14 cellular contexts compared by ENCODE assay signal in the genomic region with DNA sequence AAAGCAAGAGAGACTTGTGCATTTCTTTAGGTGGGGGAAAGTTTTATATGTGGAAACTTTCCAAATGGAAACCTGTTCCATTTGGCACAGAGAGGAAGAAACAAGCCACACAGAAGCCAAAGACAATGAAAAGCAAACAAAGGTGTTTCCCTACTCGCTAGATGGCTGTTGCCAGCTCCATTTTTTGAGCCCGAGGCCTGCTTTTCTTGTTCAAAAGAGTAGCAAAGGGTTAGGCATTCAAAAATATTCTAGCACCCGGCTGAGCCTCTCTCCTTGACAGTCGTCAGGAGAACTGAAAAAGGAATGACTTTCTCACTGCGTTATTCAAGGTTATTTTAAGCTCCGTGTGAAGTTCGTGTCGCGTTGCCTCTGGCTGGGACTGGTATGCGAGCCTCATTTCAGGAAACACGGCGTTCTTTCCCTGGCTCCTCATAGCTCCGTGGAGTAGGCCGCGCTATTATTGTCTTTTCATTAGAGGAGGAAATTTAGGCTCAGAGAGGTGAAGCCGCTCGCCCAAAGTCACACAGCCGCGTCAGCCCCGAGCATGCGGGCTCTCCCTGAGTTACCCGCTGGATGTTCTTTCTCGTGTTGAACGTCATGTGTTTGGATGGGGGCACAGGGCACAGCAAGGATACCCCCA. TPM values are rescaled to one million over a fixed set of nuclear protein-coding genes. Genes with fewer than 3 reads are reported as not detected.
DNase-seq lines count a peak whose midpoint lies in the region; ATAC-seq and TF ChIP-seq lines count a peak whose summit lies in the region.
"Had no signal": no experiment of that assay in that cellular context is flagged by ENCODE, and none has a peak within 500 bp of the region (broad histone marks: within the 10 kb centered on the region; RNA-seq: fewer than 3 reads in every experiment).

No MANE protein-coding gene starts in this region.

- no peak overlapping the region for H3K27ac Mint-ChIP-seq in mesothelial cell of epicardium

- H3K27me3 Mint-ChIP-seq in mesothelial cell of epicardium (ENCODE audit: low read depth): no peaks in the 10 kb centered on the region

- H3K9me3 ChIP-seq in breast epithelium (no peaks in the 10 kb centered on the region), right cardiac atrium (ENCODE audit: control insufficient read depth, low read length) (no peaks in the 10 kb centered on the region), psoas muscle (no peaks in the 10 kb centered on the region)

- no peaks in the 10 kb centered on the region for H3K36me3 ChIP-seq in breast epithelium
- H3K36me3 ChIP-seq in psoas muscle (ENCODE audit: insufficient read depth in 1 of 2, low read depth in 1 of 2): peaks cover 0 to 21% of the 10 kb centered on the region in 2 donors

- no peak overlapping the region for H3K4me3 Mint-ChIP-seq in mesothelial cell of epicardium

- H3K27me3 ChIP-seq in breast epithelium (no peaks in the 10 kb centered on the region), right cardiac atrium (ENCODE audit: control insufficient read depth, insufficient read depth) (no peaks in the 10 kb centered on the region), psoas muscle (ENCODE audit: insufficient read depth in 3 of 3, low read length in 2 of 3) (no peaks in the 10 kb centered on the region)

- no peaks in the 10 kb centered on the region for H3K4me1 Mint-ChIP-seq in mesothelial cell of epicardium

- WGBS in right cardiac atrium: 44% methylated on average over 24 of the region's 24 CpGs
- WGBS in psoas muscle, 3 donors: 22 to 28% (median 24%) methylated on average over 24 of the region's 24 CpGs

- H3K9me3 Mint-ChIP-seq in mesothelial cell of epicardium: no peaks in the 10 kb centered on the region

- DNase-seq in DMS153 treated with DMSO at 0.1 percent for 48 hours (lab: John Stamatoyannopoulos, UW; ENCODE audit: unreplicated experiment) (peak; percentile 40), breast epithelium (ENCODE audit: low spot score in 2 of 2) (peak; percentile 41 to 66), right cardiac atrium (peak in 1 of 3 donors; percentile 57), psoas muscle (peak in 1 of 2 donors; percentile 82), ecto neural progenitor cell (ENCODE audit: low spot score) (no peak), mesothelial cell of epicardium (ENCODE audit: low spot score in 2 of 2, unreplicated experiment in 2 of 2) (no peak)
- DNase-seq in stimulated activated CD4-positive, alpha-beta T cell treated with anti-CD3 and anti-CD28 coated beads, Interleukin-2, amount 100 ng/mL, for 24 hours: no peak
- DNase-seq in stimulated activated naive CD4-positive, alpha-beta T cell treated with Interleukin-2 at 50 U/mL for 16 hours (lab: John Stamatoyannopoulos, UW): no peak
- DNase-seq: AML-193; NCI-H1694; stimulated activated CD4-positive, alpha-beta T cell treated with anti-CD3 and anti-CD28 coated beads, Interleukin-12 subunit alpha, Interleukin-12 subunit beta, amount 100 ng/mL, for 4 hours; stimulated activated CD8-positive, alpha-beta memory T cell treated with anti-CD3 and anti-CD28 coated beads, Interleukin-4, amount 100 ng/mL, for 48 hours; T-helper 9 cell had no signal

- TF ChIP-seq CTCF in breast epithelium (IDR thresholded peaks at IDR 0.05) (no peak), psoas muscle (IDR thresholded peaks at IDR 0.05) (no peak), mesothelial cell of epicardium (IDR thresholded peaks at IDR 0.05; ENCODE audit: unreplicated experiment) (no peak)

- ATAC-seq in right cardiac atrium (peak; percentile 74 to 85), psoas muscle (peak; percentile 90 to 95 (median 94))

- intact Hi-C loops in breast epithelium (cut with DNase I; ENCODE audit: low total_unique reads): no loop called here
- intact Hi-C loops in right cardiac atrium (cut with DNase I): no loop called here
- intact Hi-C loops in psoas muscle (cut with DNase I): loop anchor here in 1 of 2 donors (5.0 kb wide), 1 partner anchor 37 kb away; no protein-coding TSS in a partner anchor

- no peak for TF ChIP-seq POLR2A in breast epithelium (IDR thresholded peaks at IDR 0.05)

- H3K4me3 ChIP-seq in breast epithelium: peak overlapping the region in 1 of 3 donors; percentile 29
- H3K4me3 ChIP-seq in right cardiac atrium (ENCODE audit: low read length): no peak overlapping the region
- H3K4me3 ChIP-seq in psoas muscle: peak overlapping the region; percentile 53

- H3K4me1 ChIP-seq in breast epithelium: peaks cover 6 to 8% of the 10 kb centered on the region in 2 donors
- H3K4me1 ChIP-seq in right cardiac atrium (ENCODE audit: control insufficient read depth, insufficient read depth, low read length): peaks cover 5% of the 10 kb centered on the region
- peaks cover 31% of the 10 kb centered on the region for H3K4me1 ChIP-seq in psoas muscle

- peaks cover 13% of the 10 kb centered on the region for H3K36me3 Mint-ChIP-seq in mesothelial cell of epicardium

- H3K27ac ChIP-seq in breast epithelium: peak overlapping the region; percentile 92 to 96
- H3K27ac ChIP-seq in right cardiac atrium (ENCODE audit: low read length): peak overlapping the region; percentile 87
- H3K27ac ChIP-seq in psoas muscle: peak overlapping the region; percentile 91

RNA-seq across cellular contexts. Expression of gene TRPM4, which starts 7.6 kb away (rescaled TPM):
- 10 to 100 TPM; 13.1 to 34.0 (median 24.3) TPM for total RNA-seq in breast epithelium
- 10 to 100 TPM; 28.3 to 36.4 (median 33.6) TPM for total RNA-seq in right cardiac atrium
- polyA plus RNA-seq in right cardiac atrium: 32.5 TPM
- 10 to 100 TPM in 3 of 4 donors, 1 to 10 TPM in 1; 9.5 to 20.6 (median 16.2) TPM for total RNA-seq in psoas muscle
- 1 to 10 TPM; 6.5 to 8.7 (median 6.7) TPM for polyA plus RNA-seq in psoas muscle
- total RNA-seq in mesothelial cell of epicardium: 45.9 to 58.5 TPM (median 53.5 TPM) in 3 replicates

RNA-seq across cellular contexts. Expression of gene HRC, which starts 10.0 kb away (rescaled TPM):
- 1 to 10 TPM in 2 of 3 donors, under 1 TPM in 1; 0.88 to 2.7 (median 1.3) TPM for total RNA-seq in breast epithelium
- 100 to 1,000 TPM; 505 to 682 (median 577) TPM for total RNA-seq in right cardiac atrium
- 712 TPM for polyA plus RNA-seq in right cardiac atrium
- total RNA-seq in psoas muscle: 100 to 1,000 TPM; 250 to 405 (median 298) TPM
- 100 to 1,000 TPM in 2 of 3 donors, 10 to 100 TPM in 1; 32.9 to 160 (median 105) TPM for polyA plus RNA-seq in psoas muscle
- 13.6 to 17.6 TPM (median 14.7 TPM) in 3 replicates for total RNA-seq in mesothelial cell of epicardium

RNA-seq across cellular contexts. Expression of gene PPFIA3, which starts 45.9 kb away (rescaled TPM):
- total RNA-seq in breast epithelium (1 to 10 TPM; 3.4 to 6.2 (median 3.4) TPM), right cardiac atrium (10 to 100 TPM in 3 of 4 donors, 1 to 10 TPM in 1; 9.5 to 11.9 (median 10.9) TPM), psoas muscle (1 to 10 TPM; 1.4 to 3.8 (median 2.6) TPM), mesothelial cell of epicardium (9.9 to 11.9 TPM (median 11.6 TPM) in 3 replicates)
- polyA plus RNA-seq in right cardiac atrium (13.2 TPM), psoas muscle (1 to 10 TPM; 2.6 to 5.0 (median 3.2) TPM)

RNA-seq across cellular contexts. Expression of gene C19orf73, which starts 46.3 kb away (rescaled TPM):
- total RNA-seq in breast epithelium: 1 to 10 TPM; 3.8 to 5.7 (median 4.6) TPM
- 1 to 10 TPM; 1.2 to 2.1 (median 1.7) TPM for total RNA-seq in right cardiac atrium
- 3.3 TPM for polyA plus RNA-seq in right cardiac atrium
- 1 to 10 TPM in 2 of 4 donors, under 1 TPM in 2; 0.54 to 1.6 (median 1.2) TPM for total RNA-seq in psoas muscle
- polyA plus RNA-seq in psoas muscle: 1 to 10 TPM; 1.7 to 1.9 (median 1.9) TPM
- total RNA-seq in mesothelial cell of epicardium: 0.94 to 1.6 TPM (median 0.97 TPM) in 3 replicates
- total RNA-seq: mesenteric fat pad had no signal

RNA-seq across cellular contexts. Expression of gene LIN7B, which starts 51.1 kb away (rescaled TPM):
- 10 to 100 TPM in 2 of 3 donors, 1 to 10 TPM in 1; 8.5 to 17.6 (median 11.8) TPM for total RNA-seq in breast epithelium
- total RNA-seq in right cardiac atrium: 10 to 100 TPM; 18.0 to 23.6 (median 19.7) TPM
- 33.4 TPM for polyA plus RNA-seq in right cardiac atrium
- total RNA-seq in psoas muscle: 10 to 100 TPM; 11.8 to 27.9 (median 22.3) TPM
- polyA plus RNA-seq in psoas muscle: 10 to 100 TPM; 13.9 to 24.3 (median 15.8) TPM
- total RNA-seq in mesothelial cell of epicardium: 9.6 to 12.8 TPM (median 9.8 TPM) in 3 replicates

Comparison
In these comparisons a context has a peak if more than half of its experiments do, and no peak if none do; other contexts are left out.
1. DNase-seq: peak in DMS153 treated with DMSO at 0.1 percent for 48 hours (single experiment) and breast epithelium (2 of 2); none in stimulated activated CD4-positive, alpha-beta T cell treated with anti-CD3 and anti-CD28 coated beads, Interleukin-2, amount 100 ng/mL, for 24 hours (0 of 2), ecto neural progenitor cell (single experiment), mesothelial cell of epicardium (0 of 2) and stimulated activated naive CD4-positive, alpha-beta T cell treated with Interleukin-2 at 50 U/mL for 16 hours (single experiment).
2. RNA of gene HRC, which starts 10.0 kb away (total RNA-seq): 505 to 682 TPM in right cardiac atrium and 250 to 405 TPM in psoas muscle; 13.6 to 17.6 TPM in mesothelial cell of epicardium and 0.88 to 2.7 TPM in breast epithelium; every median in the first group is over 10 times any median in the second.
3. Peak in every context shown above with its lines, with median percentiles within 50 percentile points of each other: H3K27ac ChIP-seq.